35 cellular contexts compared by ENCODE assay signal in genomic region chr14:27890259-27890658, GRCh38.
"Had no signal": no experiment of that assay in that cellular context is flagged by ENCODE, and none has a peak within 500 bp of the region (broad histone marks: within the 10 kb centered on the region; RNA-seq: fewer than 3 reads in every experiment).

No MANE protein-coding gene starts in this region.

- H3K27ac ChIP-seq: adrenal gland, body of pancreas, esophagus squamous epithelium, gastroesophageal sphincter, heart right ventricle, WERI-Rb-1 had no signal

- H3K4me3 ChIP-seq: adrenal gland, body of pancreas, esophagus squamous epithelium, gastroesophageal sphincter, heart right ventricle had no signal

- H3K36me3 ChIP-seq: adrenal gland, esophagus squamous epithelium, gastroesophageal sphincter, heart right ventricle, WERI-Rb-1 had no signal

- H3K4me1 Mint-ChIP-seq: activated CD4-positive, alpha-beta T cell treated with anti-CD3 and anti-CD28 coated beads for 36 hours; activated CD4-positive, alpha-beta T cell treated with anti-CD3 and anti-CD28 coated beads, Interleukin-2, amount 10 ng/mL, durations not matched to agents 24 days and 14 days; activated CD8-positive, alpha-beta memory T cell treated with anti-CD3 and anti-CD28 coated beads, Interleukin-2, amount 10 ng/mL, durations not matched to agents 7 days and 5 days; activated naive CD4-positive, alpha-beta T cell treated with anti-CD3 and anti-CD28 coated beads, Interleukin-2, amount 50 U/mL, for 24 hours; activated naive CD8-positive, alpha-beta T cell treated with anti-CD3 and anti-CD28 coated beads for 36 hours; activated naive CD8-positive, alpha-beta T cell treated with anti-CD3 and anti-CD28 coated beads, Interleukin-2, amount 50 U/mL, for 24 hours had no signal

- H3K27me3 Mint-ChIP-seq: activated CD4-positive, alpha-beta memory T cell treated with anti-CD3 and anti-CD28 coated beads for 36 hours; activated CD4-positive, alpha-beta T cell treated with anti-CD3 and anti-CD28 coated beads for 36 hours; activated CD4-positive, alpha-beta T cell treated with anti-CD3 and anti-CD28 coated beads, Interleukin-2, amount 10 ng/mL, durations not matched to agents 24 days and 14 days; activated CD8-positive, alpha-beta memory T cell treated with anti-CD3 and anti-CD28 coated beads, Interleukin-2, amount 10 ng/mL, durations not matched to agents 7 days and 5 days; activated naive CD4-positive, alpha-beta T cell treated with anti-CD3 and anti-CD28 coated beads, Interleukin-2, amount 50 U/mL, for 24 hours; activated naive CD8-positive, alpha-beta T cell treated with anti-CD3 and anti-CD28 coated beads for 36 hours; activated naive CD8-positive, alpha-beta T cell treated with anti-CD3 and anti-CD28 coated beads, Interleukin-2, amount 50 U/mL, for 24 hours; effector memory CD8-positive, alpha-beta T cell had no signal

- H3K9me3 Mint-ChIP-seq: activated naive CD4-positive, alpha-beta T cell treated with anti-CD3 and anti-CD28 coated beads, Interleukin-2, amount 50 U/mL, for 24 hours had no signal

- DNase-seq: activated CD4-positive, alpha-beta memory T cell treated with anti-CD3 and anti-CD28 coated beads for 36 hours; activated CD4-positive, alpha-beta T cell treated with anti-CD3 and anti-CD28 coated beads for 36 hours; activated CD4-positive, alpha-beta T cell treated with anti-CD3 and anti-CD28 coated beads, Interleukin-2, amount 10 ng/mL, durations not matched to agents 24 days and 14 days; activated CD4-positive, CD25-positive, alpha-beta regulatory T cell; activated CD4-positive, CD25-positive, alpha-beta regulatory T cell treated with anti-CD3 and anti-CD28 coated beads, Interleukin-2, amount 50 U/mL, for 72 hours; activated CD8-positive, alpha-beta memory T cell treated with anti-CD3 and anti-CD28 coated beads, Interleukin-2, amount 10 ng/mL, durations not matched to agents 7 days and 5 days; activated CD8-positive, alpha-beta memory T cell treated with anti-CD3 and anti-CD28 coated beads, Interleukin-2, amount 50 U/mL, for 4 hours; activated CD8-positive, alpha-beta T cell treated with anti-CD3 and anti-CD28 coated beads, Interleukin-2, amount 10 ng/mL, durations not matched to agents 7 days and 5 days; activated effector memory CD4-positive, alpha-beta T cell treated with anti-CD3 and anti-CD28 coated beads, Interleukin-2, amount 50 U/mL, for 16 hours; activated naive CD4-positive, alpha-beta T cell treated with anti-CD3 and anti-CD28 coated beads for 36 hours; activated naive CD8-positive, alpha-beta T cell treated with anti-CD3 and anti-CD28 coated beads for 36 hours; activated naive CD8-positive, alpha-beta T cell treated with anti-CD3 and anti-CD28 coated beads, Interleukin-2, amount 50 U/mL, for 24 hours; activated T-cell treated with anti-CD3 and anti-CD28 coated beads, Interleukin-2, amount 50 U/mL, for 1 hour; activated T-cell treated with anti-CD3 and anti-CD28 coated beads, Interleukin-2, amount 50 U/mL, for 48 hours; adrenal gland; amygdala; aorta; body of pancreas; caudate nucleus; cortex of kidney; dermis blood vessel endothelial cell; effector CD4-positive, alpha-beta T cell; effector memory CD8-positive, alpha-beta T cell; erythroblast; esophagus squamous epithelium; foreskin melanocyte; heart right ventricle; T1000; WERI-Rb-1 had no signal

- ATAC-seq: activated CD4-positive, alpha-beta T cell treated with anti-CD3 and anti-CD28 coated beads for 36 hours; activated CD8-positive, alpha-beta memory T cell treated with anti-CD3 and anti-CD28 coated beads, Interleukin-2, amount 10 ng/mL, durations not matched to agents 7 days and 5 days; activated CD8-positive, alpha-beta T cell treated with anti-CD3 and anti-CD28 coated beads, Interleukin-2, amount 10 ng/mL, durations not matched to agents 7 days and 5 days; activated naive CD8-positive, alpha-beta T cell treated with anti-CD3 and anti-CD28 coated beads, Interleukin-2, amount 50 U/mL, for 24 hours; body of pancreas; effector memory CD8-positive, alpha-beta T cell; gastroesophageal sphincter; heart right ventricle had no signal

- H3K36me3 Mint-ChIP-seq: activated CD4-positive, alpha-beta memory T cell treated with anti-CD3 and anti-CD28 coated beads for 36 hours; activated CD8-positive, alpha-beta memory T cell treated with anti-CD3 and anti-CD28 coated beads, Interleukin-2, amount 10 ng/mL, durations not matched to agents 7 days and 5 days; activated naive CD4-positive, alpha-beta T cell treated with anti-CD3 and anti-CD28 coated beads, Interleukin-2, amount 50 U/mL, for 24 hours; activated naive CD8-positive, alpha-beta T cell treated with anti-CD3 and anti-CD28 coated beads for 36 hours had no signal

- H3K9me3 ChIP-seq: adrenal gland, body of pancreas, esophagus squamous epithelium had no signal

- H3K27ac Mint-ChIP-seq: activated CD4-positive, alpha-beta memory T cell treated with anti-CD3 and anti-CD28 coated beads for 36 hours; activated CD4-positive, alpha-beta T cell treated with anti-CD3 and anti-CD28 coated beads for 36 hours; activated CD4-positive, alpha-beta T cell treated with anti-CD3 and anti-CD28 coated beads, Interleukin-2, amount 10 ng/mL, durations not matched to agents 24 days and 14 days; activated CD8-positive, alpha-beta memory T cell treated with anti-CD3 and anti-CD28 coated beads, Interleukin-2, amount 10 ng/mL, durations not matched to agents 7 days and 5 days; activated CD8-positive, alpha-beta T cell treated with anti-CD3 and anti-CD28 coated beads, Interleukin-2, amount 10 ng/mL, durations not matched to agents 7 days and 5 days; activated naive CD4-positive, alpha-beta T cell treated with anti-CD3 and anti-CD28 coated beads for 36 hours; activated naive CD4-positive, alpha-beta T cell treated with anti-CD3 and anti-CD28 coated beads, Interleukin-2, amount 50 U/mL, for 24 hours; activated naive CD8-positive, alpha-beta T cell treated with anti-CD3 and anti-CD28 coated beads for 36 hours; activated naive CD8-positive, alpha-beta T cell treated with anti-CD3 and anti-CD28 coated beads, Interleukin-2, amount 50 U/mL, for 24 hours; activated T-helper 1 cell treated with anti-CD3 and anti-CD28 coated beads, Interleukin-12 subunit alpha, Interleukin-12 subunit beta, Interleukin-2, Interleukin-4 antibody, amounts not matched to agents 30 ng/mL and 10 ng/mL and 1 ng/mL, durations not matched to agents 14 hours and 24 hours and 36 hours; activated T-helper 2 cell treated with anti-CD3 and anti-CD28 coated beads, Interferon-gamma antibody, Interleukin-2, Interleukin-4, amounts not matched to agents 10 μg/mL and 5 μg/mL and 100 μg/mL, durations not matched to agents 14 hours and 24 hours and 36 hours; effector memory CD8-positive, alpha-beta T cell; T-helper 1 cell treated with Interleukin-12 subunit alpha and Interleukin-12 subunit beta and Interleukin-4 antibody, amounts not matched to agents 30 μg/mL and 1 μg/mL, for 36 hours; T-helper 2 cell treated with Interferon-gamma antibody and Interleukin-4, amounts not matched to agents 5 μg/mL and 100 μg/mL, for 36 hours had no signal

- H3K4me3 Mint-ChIP-seq: activated CD4-positive, alpha-beta memory T cell treated with anti-CD3 and anti-CD28 coated beads for 36 hours; activated CD4-positive, alpha-beta T cell treated with anti-CD3 and anti-CD28 coated beads for 36 hours; activated CD4-positive, alpha-beta T cell treated with anti-CD3 and anti-CD28 coated beads, Interleukin-2, amount 10 ng/mL, durations not matched to agents 24 days and 14 days; activated CD8-positive, alpha-beta memory T cell treated with anti-CD3 and anti-CD28 coated beads, Interleukin-2, amount 10 ng/mL, durations not matched to agents 7 days and 5 days; activated CD8-positive, alpha-beta T cell treated with anti-CD3 and anti-CD28 coated beads, Interleukin-2, amount 10 ng/mL, durations not matched to agents 7 days and 5 days; activated naive CD4-positive, alpha-beta T cell treated with anti-CD3 and anti-CD28 coated beads for 36 hours; activated naive CD4-positive, alpha-beta T cell treated with anti-CD3 and anti-CD28 coated beads, Interleukin-2, amount 50 U/mL, for 24 hours; activated naive CD8-positive, alpha-beta T cell treated with anti-CD3 and anti-CD28 coated beads for 36 hours; activated naive CD8-positive, alpha-beta T cell treated with anti-CD3 and anti-CD28 coated beads, Interleukin-2, amount 50 U/mL, for 24 hours; activated T-helper 1 cell treated with anti-CD3 and anti-CD28 coated beads, Interleukin-12 subunit alpha, Interleukin-12 subunit beta, Interleukin-2, Interleukin-4 antibody, amounts not matched to agents 30 ng/mL and 10 ng/mL and 1 ng/mL, durations not matched to agents 14 hours and 24 hours and 36 hours; effector memory CD8-positive, alpha-beta T cell; T-helper 1 cell treated with Interleukin-12 subunit alpha and Interleukin-12 subunit beta and Interleukin-4 antibody, amounts not matched to agents 30 μg/mL and 1 μg/mL, for 36 hours; T-helper 2 cell treated with Interferon-gamma antibody and Interleukin-4, amounts not matched to agents 5 μg/mL and 100 μg/mL, for 36 hours had no signal

- H3K27me3 ChIP-seq: adrenal gland, body of pancreas, esophagus squamous epithelium, gastroesophageal sphincter, heart right ventricle had no signal
